8 cellular contexts compared by ENCODE assay signal in the genomic region with DNA sequence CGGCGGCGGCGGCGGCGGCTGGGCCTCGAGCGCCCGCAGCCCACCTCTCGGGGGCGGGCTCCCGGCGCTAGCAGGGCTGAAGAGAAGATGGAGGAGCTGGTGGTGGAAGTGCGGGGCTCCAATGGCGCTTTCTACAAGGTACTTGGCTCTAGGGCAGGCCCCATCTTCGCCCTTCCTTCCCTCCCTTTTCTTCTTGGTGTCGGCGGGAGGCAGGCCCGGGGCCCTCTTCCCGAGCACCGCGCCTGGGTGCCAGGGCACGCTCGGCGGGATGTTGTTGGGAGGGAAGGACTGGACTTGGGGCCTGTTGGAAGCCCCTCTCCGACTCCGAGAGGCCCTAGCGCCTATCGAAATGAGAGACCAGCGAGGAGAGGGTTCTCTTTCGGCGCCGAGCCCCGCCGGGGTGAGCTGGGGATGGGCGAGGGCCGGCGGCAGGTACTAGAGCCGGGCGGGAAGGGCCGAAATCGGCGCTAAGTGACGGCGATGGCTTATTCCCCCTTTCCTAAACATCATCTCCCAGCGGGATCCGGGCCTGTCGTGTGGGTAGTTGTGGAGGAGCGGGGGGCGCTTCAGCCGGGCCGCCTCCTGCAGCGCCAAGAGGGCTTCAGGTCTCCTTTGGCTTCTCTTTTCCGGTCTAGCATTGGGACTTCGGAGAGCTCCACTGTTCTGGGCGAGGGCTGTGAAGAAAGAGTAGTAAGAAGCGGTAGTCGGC. TPM values are rescaled to one million over a fixed set of nuclear protein-coding genes. Genes with fewer than 3 reads are reported as not detected.
DNase-seq lines count a peak whose midpoint lies in the region; ATAC-seq and TF ChIP-seq lines count a peak whose summit lies in the region.

No MANE protein-coding gene starts in this region.

- H3F3A ChIP-seq in neural cell (ENCODE audit: insufficient read depth, low read length, poor library complexity, severe bottlenecking), result no peaks in the 10 kb centered on the region

- peak overlapping the region; percentile 73 for H2AFZ ChIP-seq in neural cell (ENCODE audit: low read depth, low read length)

- H3K4me3 ChIP-seq in BLaER1, result peak overlapping the region; percentile 83
- peak overlapping the region; percentile 84 for H3K4me3 ChIP-seq in neural cell (ENCODE audit: low read length)
- peak overlapping the region; percentile 27 to 74 (median 67) for H3K4me3 ChIP-seq in upper lobe of left lung

- H3K9ac ChIP-seq in BLaER1 (peak overlapping the region; percentile 90), neural cell (ENCODE audit: low read length) (peak overlapping the region; percentile 81)

- H3K27me3 ChIP-seq in BLaER1 (peaks cover 38% of the 10 kb centered on the region), foreskin keratinocyte (no peaks in the 10 kb centered on the region), neural cell (ENCODE audit: insufficient read depth, low read depth, low read length) (no peaks in the 10 kb centered on the region), upper lobe of left lung (no peaks in the 10 kb centered on the region)

- no peaks in the 10 kb centered on the region for H3K9me3 ChIP-seq in BLaER1
- H3K9me3 ChIP-seq in neural cell (ENCODE audit: low read length), result no peaks in the 10 kb centered on the region
- no peaks in the 10 kb centered on the region for H3K9me3 ChIP-seq in upper lobe of left lung

- no peaks in the 10 kb centered on the region for H3K9me2 ChIP-seq in neural cell (ENCODE audit: insufficient read depth, low read length)

- ATAC-seq in GM18868 (IDR thresholded peaks at IDR 0.05; ENCODE audit: unreplicated experiment) (peak; percentile 20), HG03060 (IDR thresholded peaks at IDR 0.05; ENCODE audit: low read depth, unreplicated experiment) (peak; percentile 10), foreskin keratinocyte (peak; percentile 21), upper lobe of left lung (ENCODE audit: low FRiP score in 2 of 2) (peak; percentile 50 to 58)

- H3K4me1 ChIP-seq in BLaER1 (peaks cover 29% of the 10 kb centered on the region), foreskin keratinocyte (no peaks in the 10 kb centered on the region), upper lobe of left lung (peaks cover 0 to 15% (median 2%) of the 10 kb centered on the region in 4 donors)

- TF ChIP-seq RAD21 in neural cell (conservative IDR thresholded peaks at IDR 0.05), result no peak

- TF ChIP-seq EP300 in neural cell (conservative IDR thresholded peaks at IDR 0.05; ENCODE audit: poor library complexity, severe bottlenecking), result no peak
- no peak for TF ChIP-seq EP300 in upper lobe of left lung (IDR thresholded peaks at IDR 0.05)

- H3K27ac ChIP-seq in BLaER1 (peak overlapping the region; percentile 92), foreskin keratinocyte (peak overlapping the region; percentile 95), neural cell (ENCODE audit: low read length) (peak overlapping the region; percentile 80), upper lobe of left lung (peak overlapping the region; percentile 89 to 94 (median 92))

- no peak for TF ChIP-seq CTCF in foreskin keratinocyte (conservative IDR thresholded peaks at IDR 0.05)
- TF ChIP-seq CTCF in neural cell (IDR thresholded peaks at IDR 0.05; ENCODE audit: poor library complexity, severe bottlenecking), result no peak
- TF ChIP-seq CTCF in upper lobe of left lung (IDR thresholded peaks at IDR 0.05), result no peak

- H3K36me3 ChIP-seq in BLaER1 (no peaks in the 10 kb centered on the region), neural cell (ENCODE audit: insufficient read depth, low read length) (no peaks in the 10 kb centered on the region), upper lobe of left lung (no peaks in the 10 kb centered on the region)

- H4K20me1 ChIP-seq in BLaER1 (peaks cover 45% of the 10 kb centered on the region), neural cell (ENCODE audit: insufficient read depth) (no peaks in the 10 kb centered on the region)

- H3K4me2 ChIP-seq in BLaER1 (peak overlapping the region; percentile 74), neural cell (ENCODE audit: low read length) (no peak overlapping the region)

- WGBS in upper lobe of left lung, 2 donors, result 7 to 42% methylated on average over 3 to 52 of the region's 58 CpGs

- no peak for TF ChIP-seq POLR2A in upper lobe of left lung (IDR thresholded peaks at IDR 0.05)

- DNase-seq in NCI-H82 (lab: John Stamatoyannopoulos, UW) (peak; percentile 68), foreskin keratinocyte (no peak), upper lobe of left lung (peak; percentile 29 to 83)
- peak; percentile 67 for DNase-seq in activated effector memory CD4-positive, alpha-beta T cell treated with anti-CD3 and anti-CD28 coated beads, Interleukin-2, amount 50 U/mL, for 16 hours

- peaks cover 41% of the 10 kb centered on the region for H3K79me2 ChIP-seq in neural cell (replicated peaks; ENCODE audit: insufficient read depth, low read length)

TF ChIP-seq in neural cell, 6 proteins besides CTCF, POLR2A, EP300 and RAD21:
- TF ChIP-seq, protein P1, sequence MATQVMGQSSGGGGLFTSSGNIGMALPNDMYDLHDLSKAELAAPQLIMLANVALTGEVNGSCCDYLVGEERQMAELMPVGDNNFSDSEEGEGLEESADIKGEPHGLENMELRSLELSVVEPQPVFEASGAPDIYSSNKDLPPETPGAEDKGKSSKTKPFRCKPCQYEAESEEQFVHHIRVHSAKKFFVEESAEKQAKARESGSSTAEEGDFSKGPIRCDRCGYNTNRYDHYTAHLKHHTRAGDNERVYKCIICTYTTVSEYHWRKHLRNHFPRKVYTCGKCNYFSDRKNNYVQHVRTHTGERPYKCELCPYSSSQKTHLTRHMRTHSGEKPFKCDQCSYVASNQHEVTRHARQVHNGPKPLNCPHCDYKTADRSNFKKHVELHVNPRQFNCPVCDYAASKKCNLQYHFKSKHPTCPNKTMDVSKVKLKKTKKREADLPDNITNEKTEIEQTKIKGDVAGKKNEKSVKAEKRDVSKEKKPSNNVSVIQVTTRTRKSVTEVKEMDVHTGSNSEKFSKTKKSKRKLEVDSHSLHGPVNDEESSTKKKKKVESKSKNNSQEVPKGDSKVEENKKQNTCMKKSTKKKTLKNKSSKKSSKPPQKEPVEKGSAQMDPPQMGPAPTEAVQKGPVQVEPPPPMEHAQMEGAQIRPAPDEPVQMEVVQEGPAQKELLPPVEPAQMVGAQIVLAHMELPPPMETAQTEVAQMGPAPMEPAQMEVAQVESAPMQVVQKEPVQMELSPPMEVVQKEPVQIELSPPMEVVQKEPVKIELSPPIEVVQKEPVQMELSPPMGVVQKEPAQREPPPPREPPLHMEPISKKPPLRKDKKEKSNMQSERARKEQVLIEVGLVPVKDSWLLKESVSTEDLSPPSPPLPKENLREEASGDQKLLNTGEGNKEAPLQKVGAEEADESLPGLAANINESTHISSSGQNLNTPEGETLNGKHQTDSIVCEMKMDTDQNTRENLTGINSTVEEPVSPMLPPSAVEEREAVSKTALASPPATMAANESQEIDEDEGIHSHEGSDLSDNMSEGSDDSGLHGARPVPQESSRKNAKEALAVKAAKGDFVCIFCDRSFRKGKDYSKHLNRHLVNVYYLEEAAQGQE (IDR thresholded peaks at IDR 0.05; ENCODE audit: borderline replicate concordance), result no peak
- TF ChIP-seq EZH2 (IDR thresholded peaks at IDR 0.05; ENCODE audit: borderline replicate concordance, insufficient read depth, low read length, poor library complexity, severe bottlenecking) (no peak), SMC3 (conservative IDR thresholded peaks at IDR 0.05; ENCODE audit: poor library complexity) (no peak), POLR2AphosphoS5 (IDR thresholded peaks at IDR 0.05) (no peak)
TF ChIP-seq in neural cell: peak in this region for 0.

RNA-seq across cellular contexts. Expression of a gene that starts 0.5 kb away (rescaled TPM):
- total RNA-seq in foreskin keratinocyte, result 24.7 and 26.4 TPM in 2 replicates
- polyA plus RNA-seq in foreskin keratinocyte, result 8.2 and 9.9 TPM in 2 replicates
- polyA plus RNA-seq in neural cell, result 70.8 and 73.1 TPM in 2 replicates
- polyA minus RNA-seq in neural cell, result 66.7 and 83.2 TPM in 2 replicates
- total RNA-seq in upper lobe of left lung, result 10 to 100 TPM; 29.2 to 76.4 (median 39.7) TPM

Comparison
In these comparisons a context has a peak if more than half of its experiments do, and no peak if none do; other contexts are left out.
1. DNase-seq: peak in NCI-H82 (single experiment), activated effector memory CD4-positive, alpha-beta T cell treated with anti-CD3 and anti-CD28 coated beads, Interleukin-2, amount 50 U/mL, for 16 hours (single experiment) and upper lobe of left lung (2 of 2); none in foreskin keratinocyte (0 of 2).
2. Peak in every context shown above with its lines, with median percentiles within 50 percentile points of each other: H3K27ac ChIP-seq, H3K4me3 ChIP-seq and ATAC-seq.